ENCODE assay signal across 8 cellular contexts in genomic region chr14:89276424-89276975, GRCh38.
A peak's percentile ranks its signal among the peaks of the same experiment; 100 is the strongest.
DNase-seq lines count a peak whose midpoint lies in the region; ATAC-seq lines count a peak whose summit lies in the region.

No MANE protein-coding gene starts in this region.

- in situ Hi-C loops in HAP-1 (cut with MboI; ENCODE audit: low sequenced_read_pairs) = no loop called here

- no peaks in the 10 kb centered on the region for H3K9me3 ChIP-seq in HAP-1

- H3K27ac Mint-ChIP-seq in activated naive CD4-positive, alpha-beta T cell treated with anti-CD3 and anti-CD28 coated beads, Interleukin-2, amount 10 ng/mL, durations not matched to agents 7 days and 5 days = peak overlapping the region; percentile 73

- H3K36me3 Mint-ChIP-seq in activated naive CD4-positive, alpha-beta T cell treated with anti-CD3 and anti-CD28 coated beads, Interleukin-2, amount 10 ng/mL, durations not matched to agents 7 days and 5 days = peaks cover 45% of the 10 kb centered on the region

- peak; percentile 20 for DNase-seq in ELR (ENCODE audit: low read depth)
- peak; percentile 4 for DNase-seq in HS-27A (ENCODE audit: low read depth)
- DNase-seq in activated naive CD4-positive, alpha-beta T cell treated with anti-CD3 and anti-CD28 coated beads, Interleukin-2, amount 10 ng/mL, durations not matched to agents 7 days and 5 days = peak; percentile 44
- peak; percentile 6 for DNase-seq in stimulated activated CD4-positive, alpha-beta T cell treated with anti-CD3 and anti-CD28 coated beads, Interleukin-2, amount 100 ng/mL, for 4 hours (ENCODE audit: low read depth)
- no peak for DNase-seq in DMS 273 treated with DMSO at 0.1 percent for 48 hours (lab: John Stamatoyannopoulos, UW)
- DNase-seq in nucleus accumbens (lab: John Stamatoyannopoulos, UW) = no peak
- no peak for DNase-seq in HAP-1 (ENCODE audit: low spot score in 2 of 2)

- ATAC-seq in GM21390 (IDR thresholded peaks at IDR 0.05; ENCODE audit: unreplicated experiment) = peak; percentile 93

- peaks cover 30% of the 10 kb centered on the region for H3K4me1 Mint-ChIP-seq in activated naive CD4-positive, alpha-beta T cell treated with anti-CD3 and anti-CD28 coated beads, Interleukin-2, amount 10 ng/mL, durations not matched to agents 7 days and 5 days

- CTCF ChIA-PET in activated naive CD4-positive, alpha-beta T cell treated with anti-CD3 and anti-CD28 coated beads, Interleukin-2, amount 10 ng/mL, durations not matched to agents 7 days and 5 days (lab: Charles Lee) = no interaction called here

- peaks cover 10% of the 10 kb centered on the region; the same call in 1 of the 2 replicates for H3K4me1 ChIP-seq in HAP-1

- no peaks in the 10 kb centered on the region for H3K9me3 Mint-ChIP-seq in activated naive CD4-positive, alpha-beta T cell treated with anti-CD3 and anti-CD28 coated beads, Interleukin-2, amount 10 ng/mL, durations not matched to agents 7 days and 5 days

- H3K4me3 ChIP-seq in HAP-1 = no peak overlapping the region

- H3K27me3 Mint-ChIP-seq in activated naive CD4-positive, alpha-beta T cell treated with anti-CD3 and anti-CD28 coated beads, Interleukin-2, amount 10 ng/mL, durations not matched to agents 7 days and 5 days = no peaks in the 10 kb centered on the region

- 0 out of 2 replicates have a peak, but pooled peaks cover 3% of the 10 kb centered on the region for H3K36me3 ChIP-seq in HAP-1 (replicated peaks)

- no peak overlapping the region for H3K4me3 Mint-ChIP-seq in activated naive CD4-positive, alpha-beta T cell treated with anti-CD3 and anti-CD28 coated beads, Interleukin-2, amount 10 ng/mL, durations not matched to agents 7 days and 5 days

- H3K27me3 ChIP-seq in HAP-1 (ENCODE audit: low read depth) = no peaks in the 10 kb centered on the region

Comparison
In these comparisons a context has a peak if more than half of its experiments do, and no peak if none do; other contexts are left out.
1. DNase-seq: peak in ELR (single experiment), HS-27A (single experiment), activated naive CD4-positive, alpha-beta T cell treated with anti-CD3 and anti-CD28 coated beads, Interleukin-2, amount 10 ng/mL, durations not matched to agents 7 days and 5 days (single experiment) and stimulated activated CD4-positive, alpha-beta T cell treated with anti-CD3 and anti-CD28 coated beads, Interleukin-2, amount 100 ng/mL, for 4 hours (single experiment); none in DMS 273 treated with DMSO at 0.1 percent for 48 hours (single experiment), nucleus accumbens (0 of 56) and HAP-1 (0 of 2).